ENCODE assay signal across 8 cellular contexts in genomic region chr19:1104452-1105216, GRCh38. TPM values are rescaled to one million over a fixed set of nuclear protein-coding genes. Genes with fewer than 3 reads are reported as not detected.
DNase-seq lines count a peak whose midpoint lies in the region; ATAC-seq and TF ChIP-seq lines count a peak whose summit lies in the region.

No MANE protein-coding gene starts in this region.

- POLR2A ChIA-PET in activated CD8-positive, alpha-beta T cell treated with anti-CD3 and anti-CD28 coated beads for 36 hours (lab: Charles Lee): interaction anchor here (0.6 to 3.7 kb wide), 17 partner anchors 9 to 148 kb away, joined by 3 to 23 read pairs (median 4); partner anchors contain the start of genes ARHGAP45 and CNN2

- H3K27ac Mint-ChIP-seq in activated CD8-positive, alpha-beta T cell treated with anti-CD3 and anti-CD28 coated beads for 36 hours: peak overlapping the region; percentile 25

- peaks cover 0 to 39% of the 10 kb centered on the region in 2 donors for H3K36me3 ChIP-seq in lung (ENCODE audit: control insufficient read depth in 2 of 2, insufficient read depth in 2 of 2, low read length in 2 of 2)

- peaks cover 14% of the 10 kb centered on the region for H3K36me3 Mint-ChIP-seq in activated CD8-positive, alpha-beta T cell treated with anti-CD3 and anti-CD28 coated beads for 36 hours (ENCODE audit: low read depth)

- H3K27me3 ChIP-seq in lung (ENCODE audit: control insufficient read depth, insufficient read depth): no peaks in the 10 kb centered on the region

- ATAC-seq in HG02884 (IDR thresholded peaks at IDR 0.05; ENCODE audit: unreplicated experiment) (peak; percentile 16), lung (ENCODE audit: insufficient read depth, low FRiP score) (peak; percentile 23)
- peak; percentile 11 for ATAC-seq in activated CD8-positive, alpha-beta T cell treated with anti-CD3 and anti-CD28 coated beads for 36 hours

- H3K4me3 Mint-ChIP-seq in activated CD8-positive, alpha-beta T cell treated with anti-CD3 and anti-CD28 coated beads for 36 hours: peak overlapping the region; percentile 71

- H3K27ac ChIP-seq in lung (ENCODE audit: low read depth in 1 of 2, low read length in 1 of 2): peak overlapping the region; percentile 99

- intact Hi-C loops in activated CD8-positive, alpha-beta T cell treated with anti-CD3 and anti-CD28 coated beads for 36 hours (cut with micrococcal nuclease): loop anchor here (10.0 kb wide), 1 partner anchor 140 kb away; the partner anchor contains the start of genes ATP5F1D and MIDN

- peaks cover 0 to 3% of the 10 kb centered on the region in 2 donors for H3K9me3 ChIP-seq in lung (ENCODE audit: control insufficient read depth in 2 of 2, insufficient read depth in 1 of 2, low read length in 1 of 2)

- CTCF ChIA-PET in activated CD8-positive, alpha-beta T cell treated with anti-CD3 and anti-CD28 coated beads for 36 hours (lab: Charles Lee): interaction anchor here (1.2 kb wide), 1 partner anchor 88 kb away, joined by 3 read pairs; no protein-coding TSS in a partner anchor

- WGBS in lung, 2 donors: 1% methylated on average over 45 to 92 of the region's 92 CpGs

- H3K4me1 Mint-ChIP-seq in activated CD8-positive, alpha-beta T cell treated with anti-CD3 and anti-CD28 coated beads for 36 hours (ENCODE audit: low read depth): peaks cover 39% of the 10 kb centered on the region

- DNase-seq in NCI-H2081 (lab: John Stamatoyannopoulos, UW) (peak; percentile 71 to 73), NCI-H2081 treated with DMSO at 0.1 percent for 48 hours (lab: John Stamatoyannopoulos, UW) (no peak), NCI-H2227 (lab: John Stamatoyannopoulos, UW; ENCODE audit: unreplicated experiment) (peak; percentile 80), lung (ENCODE audit: low spot score) (peak; percentile 72)
- peak; percentile 74 for DNase-seq in activated CD8-positive, alpha-beta T cell treated with anti-CD3 and anti-CD28 coated beads for 36 hours
- DNase-seq in effector CD8-positive, alpha-beta T cell (lab: John Stamatoyannopoulos, UW): peak; percentile 67
- DNase-seq in stimulated activated CD4-positive, alpha-beta T cell treated with anti-CD3 and anti-CD28 coated beads, TNF-alpha, amount 100 ng/mL, for 4 hours (ENCODE audit: low read depth in 3 of 3): peak; percentile 50 to 60 (median 52)

- H3K9me3 Mint-ChIP-seq in activated CD8-positive, alpha-beta T cell treated with anti-CD3 and anti-CD28 coated beads for 36 hours: peaks cover 3% of the 10 kb centered on the region

- peak overlapping the region; percentile 82 for H3K4me3 ChIP-seq in lung

- TF ChIP-seq CTCF in activated CD8-positive, alpha-beta T cell treated with anti-CD3 and anti-CD28 coated beads for 36 hours (IDR thresholded peaks at IDR 0.05): no peak
- no peak for TF ChIP-seq CTCF in lung (IDR thresholded peaks at IDR 0.05; ENCODE audit: control extremely low read depth, extremely low read depth)

- no peaks in the 10 kb centered on the region for H3K27me3 Mint-ChIP-seq in activated CD8-positive, alpha-beta T cell treated with anti-CD3 and anti-CD28 coated beads for 36 hours

- peaks cover 6 to 27% of the 10 kb centered on the region in 2 donors for H3K4me1 ChIP-seq in lung (ENCODE audit: control insufficient read depth in 2 of 2, insufficient read depth in 2 of 2, low read length in 2 of 2)

RNA-seq across cellular contexts. Expression of gene GPX4, which starts 0.8 kb away (rescaled TPM):
- 100 to 1,000 TPM; 224 to 232 TPM for total RNA-seq in activated CD8-positive, alpha-beta T cell treated with anti-CD3 and anti-CD28 coated beads for 36 hours
- total RNA-seq in lung: 100 to 1,000 TPM in 1 of 2 donors, 10 to 100 TPM in 1; 91.6 to 365 TPM
- 1,000 to 10,000 TPM in 1 of 2 donors, 100 to 1,000 TPM in 1; 566 to 1,031 TPM for polyA plus RNA-seq in lung

RNA-seq across cellular contexts. Expression of gene POLR2E, which starts 9.5 kb away (rescaled TPM):
- total RNA-seq in activated CD8-positive, alpha-beta T cell treated with anti-CD3 and anti-CD28 coated beads for 36 hours: 100 to 1,000 TPM; 271 to 282 TPM
- 100 to 1,000 TPM in 1 of 2 donors, 10 to 100 TPM in 1; 78.4 to 188 TPM for total RNA-seq in lung
- 100 to 1,000 TPM; 120 to 196 TPM for polyA plus RNA-seq in lung

RNA-seq across cellular contexts. Expression of gene ARHGAP45, which starts 37.7 kb away (rescaled TPM):
- total RNA-seq in activated CD8-positive, alpha-beta T cell treated with anti-CD3 and anti-CD28 coated beads for 36 hours: 100 to 1,000 TPM; 136 to 150 TPM
- 10 to 100 TPM; 23.8 to 86.4 TPM for total RNA-seq in lung
- polyA plus RNA-seq in lung: 100 to 1,000 TPM in 1 of 2 donors, 10 to 100 TPM in 1; 75.4 to 117 TPM
